Comparison of ENCODE assay signal across 18 cellular contexts in the genomic region with DNA sequence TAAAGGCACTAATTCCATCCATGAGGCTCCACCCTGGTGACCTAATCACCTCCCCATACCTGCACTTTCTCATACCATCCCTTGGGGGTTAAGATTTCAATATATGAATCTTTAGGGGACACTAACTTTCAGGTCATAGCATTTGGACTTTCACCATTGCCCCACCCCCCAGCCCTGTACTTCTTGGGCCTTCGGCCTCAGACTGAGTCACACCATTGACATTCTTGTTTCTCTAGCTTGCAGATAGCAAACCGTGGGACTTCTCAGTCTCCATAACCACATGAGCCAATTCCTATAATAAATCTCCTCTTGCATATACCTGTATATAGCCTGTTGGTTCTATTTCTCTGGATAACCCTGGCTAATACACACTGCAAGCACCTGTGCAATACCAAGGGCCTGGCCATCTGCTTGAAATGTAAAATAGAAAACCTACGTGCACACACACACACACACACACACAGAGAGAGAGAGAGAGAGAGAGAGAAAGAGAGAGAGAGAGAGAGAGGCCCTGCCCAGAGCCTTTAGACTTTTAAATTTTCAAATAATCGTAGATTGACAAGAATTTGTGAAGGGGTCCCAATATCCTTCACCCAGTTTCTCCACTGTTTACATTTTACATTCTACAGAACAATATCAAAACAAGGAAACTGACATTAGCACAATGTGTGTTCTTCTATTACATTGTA. TPM values are rescaled to one million over a fixed set of nuclear protein-coding genes. Genes with fewer than 3 reads are reported as not detected.
A peak's percentile ranks its signal among the peaks of the same experiment; 100 is the strongest.
DNase-seq lines count a peak whose midpoint lies in the region; TF ChIP-seq lines count a peak whose summit lies in the region.
"Had no signal": no experiment of that assay in that cellular context is flagged by ENCODE, and none has a peak within 500 bp of the region (broad histone marks: within the 10 kb centered on the region; RNA-seq: fewer than 3 reads in every experiment).

No MANE protein-coding gene starts in this region.

- DNase-seq in GM03348 (ENCODE audit: low spot score) (peak; percentile 64), RPMI7951 (ENCODE audit: low read depth) (peak; percentile 52), fibroblast of mammary gland (ENCODE audit: low read depth) (peak; percentile 72), retinal pigment epithelial cell (ENCODE audit: low read depth) (peak; percentile 18), NCI-H1417 (lab: John Stamatoyannopoulos, UW) (no peak), pons (ENCODE audit: low spot score) (no peak), NCI-H69 (lab: John Stamatoyannopoulos, UW) (no peak), NOMO-1 treated with DMSO at 0.1 percent for 48 hours (lab: John Stamatoyannopoulos, UW; ENCODE audit: unreplicated experiment) (no peak)
- DNase-seq: activated CD8-positive, alpha-beta T cell treated with anti-CD3 and anti-CD28 coated beads for 36 hours; activated naive CD4-positive, alpha-beta T cell treated with anti-CD3 and anti-CD28 coated beads for 36 hours; gastrocnemius medialis; MG63; natural killer cell; NCI-H2171 treated with DMSO at 0.1 percent for 48 hours; spleen; tibial artery had no signal

- no peak overlapping the region for H3K4me3 ChIP-seq in fibroblast of mammary gland (ENCODE audit: control insufficient read depth, low read depth, low read length)
- no peak overlapping the region for H3K4me3 ChIP-seq in retinal pigment epithelial cell (ENCODE audit: low read length)
- H3K4me3 ChIP-seq: gastrocnemius medialis, MG63, Peyer's patch, spleen, tibial artery had no signal

- TF ChIP-seq CTCF in fibroblast of mammary gland (conservative IDR thresholded peaks at IDR 0.05; ENCODE audit: control insufficient read depth, insufficient read depth, low read depth, low read length) (no peak), retinal pigment epithelial cell (conservative IDR thresholded peaks at IDR 0.05; ENCODE audit: low read depth, low read length) (no peak)

RNA-seq across cellular contexts. Expression of a gene that starts 25.3 kb away (rescaled TPM):
- 0.12 and 0.29 TPM in 2 replicates for total RNA-seq in RPMI7951 (2014; rRNA removed; shearing (Covaris generic))
- total RNA-seq: activated CD8-positive, alpha-beta T cell treated with anti-CD3 and anti-CD28 coated beads for 36 hours; activated naive CD4-positive, alpha-beta T cell treated with anti-CD3 and anti-CD28 coated beads for 36 hours; natural killer cell; Peyer's patch had no signal

RNA-seq across cellular contexts. Expression of a gene that starts 32.9 kb away (rescaled TPM):
- not detected in 2 replicates for total RNA-seq in RPMI7951 (2014; rRNA removed; shearing (Covaris generic))
- total RNA-seq: activated CD8-positive, alpha-beta T cell treated with anti-CD3 and anti-CD28 coated beads for 36 hours; activated naive CD4-positive, alpha-beta T cell treated with anti-CD3 and anti-CD28 coated beads for 36 hours; gastrocnemius medialis; natural killer cell; Peyer's patch; spleen; T-helper 2 cell treated with Interferon-gamma antibody and Interleukin-4, amounts not matched to agents 100 ng/mL and 5 ng/mL, for 36 hours had no signal

Comparison
In these comparisons a context has a peak if more than half of its experiments do, and no peak if none do; other contexts are left out.
1. DNase-seq: peak in GM03348 (single experiment), RPMI7951 (single experiment), fibroblast of mammary gland (single experiment) and retinal pigment epithelial cell (single experiment); none in NCI-H1417 (0 of 3), pons (single experiment), NCI-H69 (single experiment) and NOMO-1 treated with DMSO at 0.1 percent for 48 hours (single experiment).